ENCODE assay signal across 21 cellular contexts in genomic region chr2:221415789-221416188, GRCh38.
"Had no signal": no experiment of that assay in that cellular context is flagged by ENCODE, and none has a peak within 500 bp of the region (broad histone marks: within the 10 kb centered on the region; RNA-seq: fewer than 3 reads in every experiment).

No MANE protein-coding gene starts in this region.

- H3K4me1 Mint-ChIP-seq: activated naive CD8-positive, alpha-beta T cell treated with anti-CD3 and anti-CD28 coated beads, Interleukin-2, amount 10 ng/mL, durations not matched to agents 7 days and 5 days had no signal

- H3K9me3 Mint-ChIP-seq: activated CD4-positive, alpha-beta memory T cell treated with anti-CD3 and anti-CD28 coated beads for 36 hours; activated naive CD8-positive, alpha-beta T cell treated with anti-CD3 and anti-CD28 coated beads, Interleukin-2, amount 10 ng/mL, durations not matched to agents 7 days and 5 days had no signal

- H3K27me3 Mint-ChIP-seq: brain had no signal

- H3K27me3 ChIP-seq: heart right ventricle, ovary, right atrium auricular region, upper lobe of right lung had no signal

- H3K27ac Mint-ChIP-seq: activated CD4-positive, alpha-beta memory T cell treated with anti-CD3 and anti-CD28 coated beads for 36 hours; activated naive CD8-positive, alpha-beta T cell treated with anti-CD3 and anti-CD28 coated beads, Interleukin-2, amount 10 ng/mL, durations not matched to agents 7 days and 5 days; naive thymus-derived CD8-positive, alpha-beta T cell; T-helper 1 cell treated with Interleukin-12 subunit alpha and Interleukin-12 subunit beta and Interleukin-4 antibody, amounts not matched to agents 30 μg/mL and 1 μg/mL, for 36 hours had no signal

- H3K27ac ChIP-seq: epithelial cell of prostate, heart right ventricle, lower lobe of right lung, ovary, psoas muscle, right atrium auricular region, upper lobe of right lung had no signal

- H3K36me3 ChIP-seq: lower lobe of right lung, ovary, right atrium auricular region, upper lobe of right lung had no signal

- H3K4me3 ChIP-seq: heart right ventricle, lower lobe of right lung, ovary, psoas muscle, right atrium auricular region, upper lobe of right lung had no signal

- DNase-seq: activated CD4-positive, alpha-beta memory T cell treated with anti-CD3 and anti-CD28 coated beads for 36 hours; activated CD4-positive, alpha-beta T cell treated with anti-CD3 and anti-CD28 coated beads for 48 hours; activated CD4-positive, CD25-positive, alpha-beta regulatory T cell; activated naive CD4-positive, alpha-beta T cell treated with Interleukin-2 at 50 U/mL for 16 hours; activated naive CD8-positive, alpha-beta T cell treated with anti-CD3 and anti-CD28 coated beads, Interleukin-2, amount 10 ng/mL, durations not matched to agents 7 days and 5 days; activated T-cell treated with anti-CD3 and anti-CD28 coated beads, Interleukin-2, amount 50 U/mL, for 48 hours; anterior cingulate cortex; heart right ventricle; islet precursor cell; left colon; lower lobe of right lung; naive thymus-derived CD8-positive, alpha-beta T cell; ovary; psoas muscle; stimulated activated CD4-positive, alpha-beta T cell treated with anti-CD3 and anti-CD28 coated beads, Interleukin-4, amount 100 ng/mL, for 24 hours; stimulated activated naive CD4-positive, alpha-beta T cell treated with Interleukin-2 at 50 U/mL for 16 hours; upper lobe of right lung had no signal

- ATAC-seq: heart right ventricle; left colon; lower lobe of right lung; naive thymus-derived CD8-positive, alpha-beta T cell; psoas muscle; upper lobe of right lung had no signal

- H3K9me3 ChIP-seq: heart right ventricle, lower lobe of right lung, right atrium auricular region, upper lobe of right lung had no signal

- H3K4me1 ChIP-seq: lower lobe of right lung, psoas muscle, right atrium auricular region, upper lobe of right lung had no signal

- H3K4me3 Mint-ChIP-seq: activated CD4-positive, alpha-beta memory T cell treated with anti-CD3 and anti-CD28 coated beads for 36 hours; activated naive CD8-positive, alpha-beta T cell treated with anti-CD3 and anti-CD28 coated beads, Interleukin-2, amount 10 ng/mL, durations not matched to agents 7 days and 5 days; brain; naive thymus-derived CD8-positive, alpha-beta T cell; T-helper 1 cell treated with Interleukin-12 subunit alpha and Interleukin-12 subunit beta and Interleukin-4 antibody, amounts not matched to agents 30 μg/mL and 1 μg/mL, for 36 hours had no signal
